In the genomic region with DNA sequence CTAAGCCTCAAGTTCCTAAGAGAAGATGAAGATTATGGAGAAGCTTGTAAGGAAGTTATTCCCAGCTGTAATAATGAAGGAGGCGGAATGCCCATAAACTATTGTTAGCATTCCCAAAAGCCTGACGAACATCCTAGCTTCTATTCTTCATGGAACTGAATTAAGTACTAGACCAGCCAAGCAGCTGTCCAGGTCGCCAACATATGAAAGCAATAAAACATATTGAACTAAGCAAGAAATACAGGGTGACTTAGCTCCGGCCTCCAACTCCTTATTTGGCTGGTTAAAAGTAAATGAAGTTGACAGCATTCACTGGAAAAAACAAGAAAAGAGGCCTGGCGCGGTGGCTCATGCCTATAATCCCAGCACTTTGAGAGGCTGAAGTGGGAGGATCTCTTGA, we compare ENCODE assay signal across 26 cellular contexts.
DNase-seq lines count a peak whose midpoint lies in the region; ATAC-seq and TF ChIP-seq lines count a peak whose summit lies in the region.
"Had no signal": no experiment of that assay in that cellular context is flagged by ENCODE, and none has a peak within 500 bp of the region (broad histone marks: within the 10 kb centered on the region; RNA-seq: fewer than 3 reads in every experiment).

No MANE protein-coding gene starts in this region.

- H3K36me3 ChIP-seq in trophoblast cell (ENCODE audit: control insufficient read depth in 1 of 2, insufficient read depth in 2 of 2, low read length in 2 of 2), result no peaks in the 10 kb centered on the region
- H3K36me3 ChIP-seq: BE2C, breast epithelium, right atrium auricular region, upper lobe of right lung had no signal

- no peaks in the 10 kb centered on the region for H3K27me3 ChIP-seq in trophoblast cell (ENCODE audit: insufficient read depth, low read length)
- H3K27me3 ChIP-seq: BE2C, breast epithelium, right atrium auricular region, upper lobe of right lung had no signal

- H3K14ac ChIP-seq in trophoblast cell (ENCODE audit: low read length), result no peak overlapping the region

- TF ChIP-seq CTCF in fibroblast of mammary gland (conservative IDR thresholded peaks at IDR 0.05; ENCODE audit: control insufficient read depth, insufficient read depth, low read depth, low read length), result no peak

- ATAC-seq in HG02840 (IDR thresholded peaks at IDR 0.05; ENCODE audit: low FRiP score, unreplicated experiment), result no peak
- ATAC-seq in HG02870 (IDR thresholded peaks at IDR 0.05; ENCODE audit: unreplicated experiment), result no peak
- no peak for ATAC-seq in left cardiac atrium
- ATAC-seq: natural killer cell treated with Interleukin-12 subunit alpha and Interleukin-12 subunit beta and Interleukin-15 and Interleukin-18, amount 100 ng/mL, for 72 hours; T-helper 17 cell; upper lobe of right lung had no signal

- peaks cover 4 to 6% of the 10 kb centered on the region in 2 experiments for H3K4me1 ChIP-seq in trophoblast cell (ENCODE audit: control insufficient read depth in 1 of 2, insufficient read depth in 2 of 2, low read length in 2 of 2)
- H3K4me1 ChIP-seq: BE2C, breast epithelium, right atrium auricular region, upper lobe of right lung had no signal

- peaks cover 2% of the 10 kb centered on the region for H3K9me3 ChIP-seq in trophoblast cell (ENCODE audit: insufficient read depth, low read depth, low read length)
- H3K9me3 ChIP-seq: BE2C, breast epithelium, right atrium auricular region, upper lobe of right lung had no signal

- peaks cover 29% of the 10 kb centered on the region for H3K79me1 ChIP-seq in trophoblast cell (ENCODE audit: low read length)

- H3K4ac ChIP-seq in trophoblast cell (ENCODE audit: low read depth, low read length), result no peak overlapping the region

- DNase-seq in AG08395 (ENCODE audit: low spot score), result peak; percentile 42
- peak; percentile 87 for DNase-seq in GM04504 (ENCODE audit: low read depth)
- DNase-seq in fibroblast of mammary gland (ENCODE audit: low read depth), result peak; percentile 59
- DNase-seq in trophoblast cell, result no peak
- DNase-seq in NCI-H1694 treated with DMSO at 0.1 percent for 48 hours (lab: John Stamatoyannopoulos, UW), result no peak
- no peak for DNase-seq in left cardiac atrium
- DNase-seq: 8988T; activated CD4-positive, alpha-beta memory T cell treated with anti-CD3 and anti-CD28 coated beads, Interleukin-2, amount 10 ng/mL, durations not matched to agents 7 days and 5 days; activated CD4-positive, alpha-beta T cell treated with anti-CD3 and anti-CD28 coated beads for 1 hour; activated CD8-positive, alpha-beta memory T cell treated with anti-CD3 and anti-CD28 coated beads, Interleukin-2, amount 50 U/mL, for 48 hours; amygdala; BE2C; DMS53; effector CD4-positive, alpha-beta T cell; GDM1; islet precursor cell; OCI-M1; stimulated activated CD4-positive, alpha-beta T cell treated with anti-CD3 and anti-CD28 coated beads, Interleukin-2, amount 100 ng/mL, for 48 hours; T-helper 17 cell; upper lobe of right lung had no signal

- H2BK120ac ChIP-seq in trophoblast cell (ENCODE audit: insufficient read depth, low read length, poor library complexity), result peak overlapping the region; percentile 18

- no CpG with 5 or more reads among the region's 6 CpGs for WGBS in trophoblast cell (ENCODE audit: extremely low coverage, insufficient coverage, insufficient read length)

- intact Hi-C loops in left cardiac atrium (cut with DNase I), result no loop called here

- no peak overlapping the region for H2AFZ ChIP-seq in trophoblast cell (ENCODE audit: insufficient read depth, low read length, poor library complexity)

- H3K27ac ChIP-seq in trophoblast cell (ENCODE audit: low read depth, low read length), result no peak overlapping the region
- H3K27ac ChIP-seq: breast epithelium, right atrium auricular region, SK-N-MC, upper lobe of right lung had no signal

- H3K79me2 ChIP-seq in trophoblast cell (ENCODE audit: control insufficient read depth, insufficient read depth, low read length, poor library complexity), result no peaks in the 10 kb centered on the region

- H3K9ac ChIP-seq in trophoblast cell (ENCODE audit: low read length), result no peak overlapping the region

- H2BK5ac ChIP-seq in trophoblast cell (ENCODE audit: low read depth, low read length, poor library complexity), result peak overlapping the region; percentile 1

- H3K4me2 ChIP-seq in trophoblast cell (ENCODE audit: low read length), result no peak overlapping the region

- no peak overlapping the region for H3K18ac ChIP-seq in trophoblast cell (ENCODE audit: low read length)

- H4K8ac ChIP-seq in trophoblast cell (ENCODE audit: low read depth, low read length), result no peak overlapping the region

- peak overlapping the region; percentile 43 for H2BK12ac ChIP-seq in trophoblast cell (ENCODE audit: low read length)

- peak overlapping the region; percentile 2 for H2AK5ac ChIP-seq in trophoblast cell (ENCODE audit: low read length)

- H3K23ac ChIP-seq in trophoblast cell (ENCODE audit: low read length), result no peak overlapping the region

- H3K4me3 ChIP-seq in fibroblast of mammary gland (ENCODE audit: control insufficient read depth, low read depth, low read length) (no peak overlapping the region), trophoblast cell (ENCODE audit: low read depth, low read length) (no peak overlapping the region)
- H3K4me3 ChIP-seq: breast epithelium, right atrium auricular region, SK-N-MC, upper lobe of right lung had no signal

- H4K91ac ChIP-seq in trophoblast cell (ENCODE audit: low read depth, low read length), result peak overlapping the region; percentile 13

- no peak overlapping the region for H4K12ac ChIP-seq in trophoblast cell (ENCODE audit: low read depth, low read length)

Comparison
In these comparisons a context has a peak if more than half of its experiments do, and no peak if none do; other contexts are left out.
1. DNase-seq: peak in AG08395 (single experiment), GM04504 (single experiment) and fibroblast of mammary gland (single experiment); none in trophoblast cell (0 of 2), NCI-H1694 treated with DMSO at 0.1 percent for 48 hours (single experiment) and left cardiac atrium (single experiment).